In genomic region chr12:47774664-47775063, GRCh38 we compare ENCODE assay signal across 10 cellular contexts. TPM values are rescaled to one million over a fixed set of nuclear protein-coding genes. Genes with fewer than 3 reads are reported as not detected.
DNase-seq lines count a peak whose midpoint lies in the region; ATAC-seq, FAIRE-seq and TF ChIP-seq lines count a peak whose summit lies in the region.
"Had no signal": no experiment of that assay in that cellular context is flagged by ENCODE, and none has a peak within 500 bp of the region (broad histone marks: within the 10 kb centered on the region; RNA-seq: fewer than 3 reads in every experiment).

No MANE protein-coding gene starts in this region.

- TF ChIP-seq EP300 in upper lobe of left lung (IDR thresholded peaks at IDR 0.05): no peak

- H3K9me3 ChIP-seq in upper lobe of left lung (no peaks in the 10 kb centered on the region), body of pancreas (no peaks in the 10 kb centered on the region)

- FAIRE-seq in H54 (lab: Jason Lieb, UNC): no peak
- FAIRE-seq: GM12891, small intestine had no signal

- ATAC-seq in Right ventricle myocardium inferior: no peak
- no peak for ATAC-seq in left ventricle myocardium superior
- ATAC-seq in activated naive CD8-positive, alpha-beta T cell treated with anti-CD3 and anti-CD28 coated beads, Interleukin-2, amount 50 U/mL, for 24 hours: no peak
- ATAC-seq in naive B cell (ENCODE audit: low read depth in 2 of 2): no peak
- no peak for ATAC-seq in upper lobe of left lung (ENCODE audit: low FRiP score in 2 of 2)
- ATAC-seq in GM21529 (IDR thresholded peaks at IDR 0.05; ENCODE audit: unreplicated experiment): no peak
- ATAC-seq in body of pancreas: no peak

- H3K27me3 ChIP-seq in upper lobe of left lung (no peaks in the 10 kb centered on the region), body of pancreas (no peaks in the 10 kb centered on the region)

- H3K4me1 ChIP-seq in upper lobe of left lung: peaks cover 66 to 79% (median 71%) of the 10 kb centered on the region in 4 donors
- H3K4me1 ChIP-seq in body of pancreas: peaks cover 45% of the 10 kb centered on the region

- H3K4me3 ChIP-seq in upper lobe of left lung (peak overlapping the region in 1 of 4 donors; percentile 99), body of pancreas (no peak overlapping the region)

- no peak for TF ChIP-seq CTCF in upper lobe of left lung (IDR thresholded peaks at IDR 0.05)
- no peak for TF ChIP-seq CTCF in body of pancreas (IDR thresholded peaks at IDR 0.05)

- H3K9me3 Mint-ChIP-seq in activated naive CD8-positive, alpha-beta T cell treated with anti-CD3 and anti-CD28 coated beads, Interleukin-2, amount 50 U/mL, for 24 hours: no peaks in the 10 kb centered on the region
- H3K9me3 Mint-ChIP-seq in naive B cell: no peaks in the 10 kb centered on the region

- H3K4me3 Mint-ChIP-seq in activated naive CD8-positive, alpha-beta T cell treated with anti-CD3 and anti-CD28 coated beads, Interleukin-2, amount 50 U/mL, for 24 hours: no peak overlapping the region
- peak overlapping the region; percentile 32 to 95 (median 88) for H3K4me3 Mint-ChIP-seq in naive B cell

- WGBS in upper lobe of left lung, 2 donors: 94 to 95% methylated on average over 7 of the region's 7 CpGs
- WGBS in body of pancreas, 2 donors: 93 to 97% methylated on average over 7 of the region's 7 CpGs

- H3K27ac Mint-ChIP-seq in activated naive CD8-positive, alpha-beta T cell treated with anti-CD3 and anti-CD28 coated beads, Interleukin-2, amount 50 U/mL, for 24 hours: peak overlapping the region; percentile 42
- H3K27ac Mint-ChIP-seq in naive B cell: peak overlapping the region in 2 of 6 donors; percentile 22 to 72

- H3K36me3 Mint-ChIP-seq in activated naive CD8-positive, alpha-beta T cell treated with anti-CD3 and anti-CD28 coated beads, Interleukin-2, amount 50 U/mL, for 24 hours (ENCODE audit: low read depth): no peaks in the 10 kb centered on the region
- H3K36me3 Mint-ChIP-seq in naive B cell: no peaks in the 10 kb centered on the region

- peak overlapping the region; percentile 27 to 90 (median 76) for H3K27ac ChIP-seq in upper lobe of left lung
- H3K27ac ChIP-seq in body of pancreas: no peak overlapping the region

- peaks cover 42% of the 10 kb centered on the region for H3K4me1 Mint-ChIP-seq in activated naive CD8-positive, alpha-beta T cell treated with anti-CD3 and anti-CD28 coated beads, Interleukin-2, amount 50 U/mL, for 24 hours
- H3K4me1 Mint-ChIP-seq in naive B cell: peaks cover 27 to 53% (median 37%) of the 10 kb centered on the region in 3 donors

- TF ChIP-seq POLR2A in upper lobe of left lung (IDR thresholded peaks at IDR 0.05): no peak
- TF ChIP-seq POLR2A in H54 (IDR thresholded peaks at IDR 0.05; ENCODE audit: low read depth, low read length): no peak
- TF ChIP-seq POLR2A in body of pancreas (IDR thresholded peaks at IDR 0.05): no peak

- intact Hi-C loops in Right ventricle myocardium inferior (cut with DNase I) (loop anchor here (5.0 kb wide), 1 partner anchor 122 kb away; no protein-coding TSS in a partner anchor), left ventricle myocardium superior (cut with micrococcal nuclease) (loop anchor here (10.0 kb wide), 1 partner anchor 60 kb away; no protein-coding TSS in a partner anchor), body of pancreas (cut with DNase I) (no loop called here)

- peaks cover 2% of the 10 kb centered on the region for H3K27me3 Mint-ChIP-seq in activated naive CD8-positive, alpha-beta T cell treated with anti-CD3 and anti-CD28 coated beads, Interleukin-2, amount 50 U/mL, for 24 hours
- no peaks in the 10 kb centered on the region for H3K27me3 Mint-ChIP-seq in naive B cell

- DNase-seq in Right ventricle myocardium inferior (ENCODE audit: missing footprints): peak; percentile 9
- DNase-seq in left ventricle myocardium superior: no peak
- DNase-seq in activated naive CD8-positive, alpha-beta T cell treated with anti-CD3 and anti-CD28 coated beads, Interleukin-2, amount 50 U/mL, for 24 hours: no peak
- no peak for DNase-seq in naive B cell
- DNase-seq in upper lobe of left lung: no peak
- no peak for DNase-seq in H54 (ENCODE audit: insufficient read length, low spot score)
- DNase-seq in body of pancreas: no peak
- DNase-seq: small intestine had no signal

- H3K36me3 ChIP-seq in upper lobe of left lung: no peaks in the 10 kb centered on the region
- H3K36me3 ChIP-seq in body of pancreas (replicated peaks in 1 of 2; ENCODE audit: insufficient read depth in 1 of 2, low read depth in 2 of 2): no peaks in the 10 kb centered on the region

RNA-seq across cellular contexts. Expression of gene SLC48A1, which starts 1.6 kb away (rescaled TPM):
- 23.2 TPM for total RNA-seq in Right ventricle myocardium inferior
- 23.7 TPM for total RNA-seq in left ventricle myocardium superior
- 10 to 100 TPM; 12.2 to 18.3 (median 13.9) TPM for polyA plus RNA-seq in naive B cell (ENCODE audit: low read depth in 6 of 6)
- 10 to 100 TPM; 26.5 to 36.5 (median 33.9) TPM for total RNA-seq in upper lobe of left lung
- 10 to 100 TPM; 12.7 to 22.1 TPM for total RNA-seq in body of pancreas

RNA-seq across cellular contexts. Expression of gene RAPGEF3, which starts 16.0 kb away (rescaled TPM):
- total RNA-seq in Right ventricle myocardium inferior: 37.3 TPM
- total RNA-seq in left ventricle myocardium superior: 37.6 TPM
- polyA plus RNA-seq in naive B cell (ENCODE audit: low read depth in 6 of 6): 1 to 10 TPM in 2 of 6 donors, under 1 TPM in 3, not detected in 1; 0.39 to 2.6 (median 0.52) TPM
- total RNA-seq in upper lobe of left lung: 10 to 100 TPM; 19.0 to 94.0 (median 52.1) TPM
- total RNA-seq in body of pancreas: 10 to 100 TPM; 11.9 to 23.4 TPM

RNA-seq across cellular contexts. Expression of gene HDAC7, which starts 45.0 kb away (rescaled TPM):
- total RNA-seq in Right ventricle myocardium inferior (38.8 TPM), left ventricle myocardium superior (35.4 TPM), upper lobe of left lung (100 to 1,000 TPM in 4 of 6 donors, 10 to 100 TPM in 2; 66.6 to 164 (median 126) TPM), body of pancreas (10 to 100 TPM; 26.2 to 26.7 TPM)
- 10 to 100 TPM in 1 of 6 donors, 1 to 10 TPM in 5; 4.5 to 17.1 (median 7.0) TPM for polyA plus RNA-seq in naive B cell (ENCODE audit: low read depth in 6 of 6)

RNA-seq across cellular contexts. Expression of gene ENDOU, which starts 49.4 kb away (rescaled TPM):
- not detected for total RNA-seq in Right ventricle myocardium inferior
- 0.30 TPM for total RNA-seq in left ventricle myocardium superior
- polyA plus RNA-seq in naive B cell (ENCODE audit: low read depth in 6 of 6): under 1 TPM in 1 of 6 donors, not detected in 5; 0.21 TPM
- total RNA-seq in upper lobe of left lung: 1 to 10 TPM in 2 of 6 donors, under 1 TPM in 2, not detected in 2; 0.14 to 2.1 (median 0.83) TPM
- not detected for total RNA-seq in body of pancreas

Comparison
In these comparisons a context has a peak if more than half of its experiments do, and no peak if none do; other contexts are left out.
1. H3K27ac ChIP-seq: peak in upper lobe of left lung (4 of 4); none in body of pancreas (0 of 4).